Comparison of ENCODE assay signal across 17 cellular contexts in genomic region chr10:124747745-124748144, GRCh38. TPM values are rescaled to one million over a fixed set of nuclear protein-coding genes. Genes with fewer than 3 reads are reported as not detected.
A peak's percentile ranks its signal among the peaks of the same experiment; 100 is the strongest.
DNase-seq lines count a peak whose midpoint lies in the region; ATAC-seq and TF ChIP-seq lines count a peak whose summit lies in the region.
"Had no signal": no experiment of that assay in that cellular context is flagged by ENCODE, and none has a peak within 500 bp of the region (broad histone marks: within the 10 kb centered on the region; RNA-seq: fewer than 3 reads in every experiment).

No MANE protein-coding gene starts in this region.

- H3K27ac ChIP-seq in esophagus squamous epithelium: peak overlapping the region in 3 of 4 donors; percentile 73 to 95 (median 93)
- H3K27ac ChIP-seq in muscle layer of duodenum (ENCODE audit: low read length): peak overlapping the region; percentile 67
- H3K27ac ChIP-seq in left lung: no peak overlapping the region
- H3K27ac ChIP-seq: 22Rv1, BLaER1 had no signal

- H3K9me3 Mint-ChIP-seq in activated T-cell treated with anti-CD3 and anti-CD28 coated beads, Interleukin-2, amount 50 U/mL, for 72 hours: no peaks in the 10 kb centered on the region
- H3K9me3 Mint-ChIP-seq in activated T-cell treated with anti-CD3 and anti-CD28 coated beads, Interleukin-2, amount 50 U/mL, for 24 hours: no peaks in the 10 kb centered on the region
- H3K9me3 Mint-ChIP-seq: CD8-positive, alpha-beta memory T cell; GM23338 had no signal

- H3K9me3 ChIP-seq in esophagus squamous epithelium (no peaks in the 10 kb centered on the region), muscle layer of duodenum (ENCODE audit: control insufficient read depth in 1 of 2, low read length in 2 of 2) (no peaks in the 10 kb centered on the region), left lung (no peaks in the 10 kb centered on the region)
- H3K9me3 ChIP-seq: BLaER1, Caco-2 had no signal

- peaks cover 2% of the 10 kb centered on the region for H3K27me3 Mint-ChIP-seq in activated T-cell treated with anti-CD3 and anti-CD28 coated beads, Interleukin-2, amount 50 U/mL, for 72 hours (ENCODE audit: low read depth)
- H3K27me3 Mint-ChIP-seq in activated T-cell treated with anti-CD3 and anti-CD28 coated beads, Interleukin-2, amount 50 U/mL, for 24 hours: no peaks in the 10 kb centered on the region

- H3K36me3 Mint-ChIP-seq in activated T-cell treated with anti-CD3 and anti-CD28 coated beads, Interleukin-2, amount 50 U/mL, for 72 hours (ENCODE audit: insufficient read depth in 2 of 2): peaks cover 0 to 1% of the 10 kb centered on the region in 2 donors
- peaks cover 35% of the 10 kb centered on the region for H3K36me3 Mint-ChIP-seq in activated T-cell treated with anti-CD3 and anti-CD28 coated beads, Interleukin-2, amount 50 U/mL, for 24 hours (ENCODE audit: low read depth)

- DNase-seq in activated T-cell treated with anti-CD3 and anti-CD28 coated beads, Interleukin-2, amount 50 U/mL, for 72 hours: no peak
- DNase-seq in activated T-cell treated with anti-CD3 and anti-CD28 coated beads, Interleukin-2, amount 50 U/mL, for 24 hours: no peak
- DNase-seq in esophagus squamous epithelium (lab: John Stamatoyannopoulos, UW) (no peak), SW480 (ENCODE audit: low spot score) (no peak), AG08395 (ENCODE audit: low spot score) (no peak), left lung (no peak), NCI-H2196 treated with DMSO at 0.1 percent for 48 hours (lab: John Stamatoyannopoulos, UW; ENCODE audit: unreplicated experiment) (no peak)
- DNase-seq: AML-193; Caco-2; CD8-positive, alpha-beta memory T cell; DND-41; GDM1; H7 had no signal

- WGBS in esophagus squamous epithelium, 2 donors: 63 to 64% methylated on average over 1 of the region's 1 CpG

- H3K4me1 ChIP-seq in esophagus squamous epithelium (peaks cover 27 to 68% (median 32%) of the 10 kb centered on the region in 3 donors), muscle layer of duodenum (ENCODE audit: control insufficient read depth in 1 of 2, insufficient read depth in 2 of 2, low read length in 2 of 2) (peaks cover 13 to 20% of the 10 kb centered on the region in 2 donors), left lung (peaks cover 6 to 12% of the 10 kb centered on the region in 2 donors)

- no peak overlapping the region for H3K4me3 Mint-ChIP-seq in activated T-cell treated with anti-CD3 and anti-CD28 coated beads, Interleukin-2, amount 50 U/mL, for 72 hours
- H3K4me3 Mint-ChIP-seq in activated T-cell treated with anti-CD3 and anti-CD28 coated beads, Interleukin-2, amount 50 U/mL, for 24 hours: no peak overlapping the region
- H3K4me3 Mint-ChIP-seq: GM23338 had no signal

- TF ChIP-seq POLR2A in esophagus squamous epithelium (IDR thresholded peaks at IDR 0.05): no peak

- intact Hi-C loops in esophagus squamous epithelium (cut with DNase I) (loop anchor here (5.0 kb wide), 1 partner anchor 215 kb away; no protein-coding TSS in a partner anchor), left lung (cut with DNase I) (no loop called here)

- H3K4me3 ChIP-seq in esophagus squamous epithelium (no peak overlapping the region), muscle layer of duodenum (ENCODE audit: low read depth in 1 of 2, low read length in 2 of 2) (no peak overlapping the region), left lung (no peak overlapping the region)
- H3K4me3 ChIP-seq: BLaER1, GM23338 had no signal

- ATAC-seq in activated T-cell treated with anti-CD3 and anti-CD28 coated beads, Interleukin-2, amount 50 U/mL, for 72 hours (replicated peaks in 1 of 2): no peak
- no peak for ATAC-seq in left lung
- ATAC-seq: GM23338 had no signal

- TF ChIP-seq CTCF in esophagus squamous epithelium (IDR thresholded peaks at IDR 0.05): no peak
- no peak for TF ChIP-seq CTCF in left lung (IDR thresholded peaks at IDR 0.05)

- H3K36me3 ChIP-seq in esophagus squamous epithelium (peaks cover 0 to 2% (median 0%) of the 10 kb centered on the region in 3 donors), muscle layer of duodenum (ENCODE audit: control insufficient read depth in 1 of 2, insufficient read depth in 2 of 2, low read length in 2 of 2) (peaks cover 7 to 8% of the 10 kb centered on the region in 2 donors), left lung (no peaks in the 10 kb centered on the region)

- H3K27me3 ChIP-seq in esophagus squamous epithelium (no peaks in the 10 kb centered on the region), muscle layer of duodenum (ENCODE audit: low read depth, low read length) (no peaks in the 10 kb centered on the region), left lung (no peaks in the 10 kb centered on the region)
- H3K27me3 ChIP-seq: BLaER1 had no signal

- H3K27ac Mint-ChIP-seq in activated T-cell treated with anti-CD3 and anti-CD28 coated beads, Interleukin-2, amount 50 U/mL, for 72 hours: peak overlapping the region; percentile 7
- H3K27ac Mint-ChIP-seq in activated T-cell treated with anti-CD3 and anti-CD28 coated beads, Interleukin-2, amount 50 U/mL, for 24 hours: no peak overlapping the region
- H3K27ac Mint-ChIP-seq: GM23338 had no signal

- peaks cover 26% of the 10 kb centered on the region for H3K4me1 Mint-ChIP-seq in activated T-cell treated with anti-CD3 and anti-CD28 coated beads, Interleukin-2, amount 50 U/mL, for 72 hours (ENCODE audit: low read depth)
- peaks cover 28% of the 10 kb centered on the region for H3K4me1 Mint-ChIP-seq in activated T-cell treated with anti-CD3 and anti-CD28 coated beads, Interleukin-2, amount 50 U/mL, for 24 hours (ENCODE audit: low read depth)

RNA-seq across cellular contexts. Expression of gene FAM53B, which starts 3.6 kb away (rescaled TPM):
- 10 to 100 TPM; 30.0 to 37.7 TPM for total RNA-seq in activated T-cell treated with anti-CD3 and anti-CD28 coated beads, Interleukin-2, amount 50 U/mL, for 72 hours
- total RNA-seq in esophagus squamous epithelium (10 to 100 TPM; 27.4 to 54.2 (median 31.5) TPM), left lung (10 to 100 TPM; 26.6 to 34.6 TPM)

RNA-seq across cellular contexts. Expression of gene EEF1AKMT2, which starts 43.9 kb away (rescaled TPM):
- total RNA-seq in activated T-cell treated with anti-CD3 and anti-CD28 coated beads, Interleukin-2, amount 50 U/mL, for 72 hours: 10 to 100 TPM; 25.4 to 29.4 TPM
- total RNA-seq in esophagus squamous epithelium: 10 to 100 TPM in 2 of 4 donors, 1 to 10 TPM in 2; 8.3 to 17.5 (median 12.7) TPM
- 10 to 100 TPM; 14.9 to 15.5 TPM for total RNA-seq in left lung

RNA-seq across cellular contexts. Expression of gene ABRAXAS2, which starts 53.9 kb away (rescaled TPM):
- total RNA-seq in activated T-cell treated with anti-CD3 and anti-CD28 coated beads, Interleukin-2, amount 50 U/mL, for 72 hours: 10 to 100 TPM; 20.9 to 24.9 TPM
- total RNA-seq in esophagus squamous epithelium (10 to 100 TPM in 3 of 4 donors, 1 to 10 TPM in 1; 6.1 to 13.6 (median 11.5) TPM), left lung (10 to 100 TPM; 12.8 to 13.8 TPM)

Comparison
In these comparisons a context has a peak if more than half of its experiments do, and no peak if none do; other contexts are left out.
1. H3K27ac ChIP-seq: peak in esophagus squamous epithelium (3 of 4) and muscle layer of duodenum (single experiment); none in left lung (0 of 2).